14 cellular contexts compared by ENCODE assay signal in genomic region chr12:70756118-70756517, GRCh38.
DNase-seq lines count a peak whose midpoint lies in the region; ATAC-seq, FAIRE-seq and TF ChIP-seq lines count a peak whose summit lies in the region.
"Had no signal": no experiment of that assay in that cellular context is flagged by ENCODE, and none has a peak within 500 bp of the region (broad histone marks: within the 10 kb centered on the region; RNA-seq: fewer than 3 reads in every experiment).

No MANE protein-coding gene starts in this region.

- no peaks in the 10 kb centered on the region for H3K27me3 ChIP-seq in RWPE2 (ENCODE audit: insufficient read depth, poor library complexity, severe bottlenecking)
- no peaks in the 10 kb centered on the region for H3K27me3 ChIP-seq in foreskin keratinocyte

- DNase-seq in SIG-M5 treated with dmso at 0.1 percent for 504 hours (lab: John Stamatoyannopoulos, UW; ENCODE audit: unreplicated experiment) (peak; percentile 11), SIG-M5 (lab: John Stamatoyannopoulos, UW) (no peak), RWPE2 (ENCODE audit: low spot score) (no peak), foreskin keratinocyte (peak; percentile 28 to 71), urothelium cell line (ENCODE audit: low spot score) (peak; percentile 13)
- DNase-seq: 8988T; activated naive CD4-positive, alpha-beta T cell treated with anti-CD3 and anti-CD28 coated beads, Interleukin-2, amount 50 U/mL, for 16 hours; GDM1; head of caudate nucleus; KBM-7 had no signal

- H3K36me3 ChIP-seq in RWPE2 (ENCODE audit: low read depth), result no peaks in the 10 kb centered on the region

- H3K4me1 ChIP-seq in RWPE2 (ENCODE audit: insufficient read depth, poor library complexity, severe bottlenecking) (peaks cover 21% of the 10 kb centered on the region), foreskin keratinocyte (peaks cover 15% of the 10 kb centered on the region)

- TF ChIP-seq CTCF in RWPE2 (IDR thresholded peaks at IDR 0.05; ENCODE audit: poor library complexity, severe bottlenecking) (no peak), foreskin keratinocyte (conservative IDR thresholded peaks at IDR 0.05) (no peak)

- H3K27ac ChIP-seq in RWPE2 (ENCODE audit: poor library complexity, severe bottlenecking), result peak overlapping the region; percentile 45
- peak overlapping the region; percentile 68 for H3K27ac ChIP-seq in foreskin keratinocyte

- ATAC-seq in RWPE2 (ENCODE audit: low read depth) (peak; percentile 95), foreskin keratinocyte (peak; percentile 92), GM21825 (IDR thresholded peaks at IDR 0.05; ENCODE audit: unreplicated experiment) (no peak), HG03354 (IDR thresholded peaks at IDR 0.05; ENCODE audit: poor library complexity, severe bottlenecking, unreplicated experiment) (no peak), HG03565 (IDR thresholded peaks at IDR 0.05; ENCODE audit: unreplicated experiment) (no peak)
- ATAC-seq: sciatic nerve had no signal

- H3K4me3 ChIP-seq in RWPE2 (ENCODE audit: severe bottlenecking), result no peak overlapping the region

- no peak for FAIRE-seq in urothelium cell line (lab: Jason Lieb, UNC)

- no peaks in the 10 kb centered on the region for H3K9me3 ChIP-seq in RWPE2 (ENCODE audit: severe bottlenecking)

Comparison
In these comparisons a context has a peak if more than half of its experiments do, and no peak if none do; other contexts are left out.
1. DNase-seq: peak in SIG-M5 treated with dmso at 0.1 percent for 504 hours (single experiment), foreskin keratinocyte (2 of 2) and urothelium cell line (single experiment); none in SIG-M5 (single experiment) and RWPE2 (single experiment).
2. ATAC-seq: peak in RWPE2 (single experiment) and foreskin keratinocyte (single experiment); none in GM21825 (single experiment), HG03354 (single experiment) and HG03565 (single experiment).